Comparison of ENCODE assay signal across 9 cellular contexts in genomic region chr5:131488463-131488862, GRCh38.
DNase-seq lines count a peak whose midpoint lies in the region; ATAC-seq, FAIRE-seq and TF ChIP-seq lines count a peak whose summit lies in the region.
"Had no signal": no experiment of that assay in that cellular context is flagged by ENCODE, and none has a peak within 500 bp of the region (broad histone marks: within the 10 kb centered on the region; RNA-seq: fewer than 3 reads in every experiment).

No MANE protein-coding gene starts in this region.

- no peaks in the 10 kb centered on the region for H3K79me2 ChIP-seq in astrocyte (ENCODE audit: insufficient read depth, low read length)

- no peaks in the 10 kb centered on the region for H3K9me3 Mint-ChIP-seq in astrocyte (ENCODE audit: unreplicated experiment)

- H3K36me3 Mint-ChIP-seq in astrocyte (ENCODE audit: low read depth, unreplicated experiment) = peaks cover 15% of the 10 kb centered on the region

- no peak overlapping the region for H3K27ac Mint-ChIP-seq in astrocyte (ENCODE audit: unreplicated experiment)

- no peaks in the 10 kb centered on the region for H3K27me3 ChIP-seq in astrocyte (ENCODE audit: insufficient read depth, low read length)
- H3K27me3 ChIP-seq in sigmoid colon = no peaks in the 10 kb centered on the region

- peaks cover 6% of the 10 kb centered on the region for H3K4me1 Mint-ChIP-seq in astrocyte (ENCODE audit: low read depth, unreplicated experiment)

- peak; percentile 55 for FAIRE-seq in astrocyte (lab: Jason Lieb, UNC)
- FAIRE-seq in D721Med (lab: Jason Lieb, UNC) = no peak
- FAIRE-seq: endometrium had no signal

- H2AFZ ChIP-seq in astrocyte (ENCODE audit: low read depth, low read length) = no peak overlapping the region

- WGBS in sigmoid colon, 2 donors = 53 to 85% methylated on average over 3 of the region's 3 CpGs

- TF ChIP-seq EP300 in sigmoid colon (IDR thresholded peaks at IDR 0.05) = no peak

- H3K36me3 ChIP-seq in astrocyte (ENCODE audit: insufficient read depth, low read length) = peaks cover 6% of the 10 kb centered on the region
- peaks cover 0 to 43% (median 4%) of the 10 kb centered on the region in 4 donors for H3K36me3 ChIP-seq in sigmoid colon

- H3K9me3 ChIP-seq in astrocyte (ENCODE audit: insufficient read depth, low read depth, low read length) (peaks cover 3% of the 10 kb centered on the region), sigmoid colon (no peaks in the 10 kb centered on the region)

- TF ChIP-seq POLR2A in sigmoid colon (IDR thresholded peaks at IDR 0.05) = no peak

- peak; percentile 89 for ATAC-seq in GM19372 (IDR thresholded peaks at IDR 0.05; ENCODE audit: low read depth, unreplicated experiment)
- peak; percentile 89 for ATAC-seq in HG03196 (IDR thresholded peaks at IDR 0.05; ENCODE audit: unreplicated experiment)

- no peak overlapping the region for H3K4me3 Mint-ChIP-seq in astrocyte (ENCODE audit: unreplicated experiment)

- no peaks in the 10 kb centered on the region for H4K20me1 ChIP-seq in astrocyte (ENCODE audit: insufficient read depth, low read length)

- H3K4me3 ChIP-seq in astrocyte (ENCODE audit: insufficient read depth, low read depth, low read length) = no peak overlapping the region
- H3K4me3 ChIP-seq in sigmoid colon = no peak overlapping the region

- H3K27me3 Mint-ChIP-seq in astrocyte (ENCODE audit: low read depth, unreplicated experiment) = no peaks in the 10 kb centered on the region

- H3K27ac ChIP-seq in astrocyte (ENCODE audit: low read depth, low read length) (no peak overlapping the region), sigmoid colon (no peak overlapping the region)

- TF ChIP-seq CTCF in astrocyte (IDR thresholded peaks at IDR 0.05; ENCODE audit: insufficient read depth, low read depth, low read length) (no peak), sigmoid colon (IDR thresholded peaks at IDR 0.05) (no peak), D721Med (IDR thresholded peaks at IDR 0.05; ENCODE audit: insufficient read depth, missing control alignments) (no peak)

- H3K9ac ChIP-seq in astrocyte (ENCODE audit: low read length) = no peak overlapping the region

- H3K4me1 ChIP-seq in astrocyte (ENCODE audit: insufficient read depth, low read length) (no peaks in the 10 kb centered on the region), sigmoid colon (no peaks in the 10 kb centered on the region)

- H3K4me2 ChIP-seq in astrocyte (ENCODE audit: low read length) = no peak overlapping the region

- intact Hi-C loops in sigmoid colon (cut with DNase I) = no loop called here

- DNase-seq in CD1c-positive myeloid dendritic cell (ENCODE audit: extremely low spot score) = peak; percentile 93
- no peak for DNase-seq in astrocyte (ENCODE audit: low read depth)
- no peak for DNase-seq in sigmoid colon
- no peak for DNase-seq in D721Med (ENCODE audit: insufficient read length, low spot score)
- no peak for DNase-seq in C1 segment of cervical spinal cord (lab: John Stamatoyannopoulos, UW)
- DNase-seq in NCI-H1092 (lab: John Stamatoyannopoulos, UW) = no peak
